28 cellular contexts compared by ENCODE assay signal in the genomic region with DNA sequence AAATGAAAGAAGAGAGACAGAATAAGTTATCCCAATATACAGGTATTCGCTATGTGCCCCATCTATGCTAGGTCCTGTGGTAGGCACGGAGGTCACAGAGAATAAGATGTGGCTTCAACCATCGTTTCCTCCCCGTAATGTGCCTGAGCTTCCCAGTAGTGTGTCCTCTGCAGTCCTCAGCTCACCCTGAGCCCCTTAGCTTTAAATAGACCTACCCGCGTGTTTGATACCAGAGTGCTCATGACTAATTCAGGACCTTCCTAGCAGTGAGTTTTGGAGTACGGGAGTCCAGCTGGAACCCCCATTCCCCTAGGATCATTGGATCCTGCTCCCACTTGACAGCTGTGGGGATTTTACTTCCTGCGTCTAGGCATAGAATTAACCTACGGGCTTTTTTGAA. TPM values are rescaled to one million over a fixed set of nuclear protein-coding genes. Genes with fewer than 3 reads are reported as not detected.
A peak's percentile ranks its signal among the peaks of the same experiment; 100 is the strongest.
DNase-seq lines count a peak whose midpoint lies in the region; ATAC-seq, FAIRE-seq and TF ChIP-seq lines count a peak whose summit lies in the region.
"Had no signal": no experiment of that assay in that cellular context is flagged by ENCODE, and none has a peak within 500 bp of the region (broad histone marks: within the 10 kb centered on the region; RNA-seq: fewer than 3 reads in every experiment).

No MANE protein-coding gene starts in this region.

- H2BK120ac ChIP-seq in H1 (replicated peaks; ENCODE audit: low read depth, low read length) (no peak overlapping the region), trophoblast cell (ENCODE audit: insufficient read depth, low read length, poor library complexity) (no peak overlapping the region)

- no peak overlapping the region for H3K9ac ChIP-seq in OCI-LY3 (ENCODE audit: low read length)
- no peak overlapping the region for H3K9ac ChIP-seq in H1 (replicated peaks in 1 of 4; ENCODE audit: extremely low read depth in 1 of 4, low read depth in 3 of 4, low read length in 3 of 4)
- peak overlapping the region; percentile 72 for H3K9ac ChIP-seq in trophoblast cell (ENCODE audit: low read length)
- H3K9ac ChIP-seq: BLaER1 had no signal

- CTCF ChIA-PET in H1 (lab: Charles Lee; ENCODE audit: partially characterized antibody): interaction anchor here (0.8 kb wide), 1 partner anchor 46 kb away, joined by 3 read pairs; no protein-coding TSS in a partner anchor

- H3K79me2 ChIP-seq in OCI-LY3 (ENCODE audit: low read length) (no peaks in the 10 kb centered on the region), H1 (ENCODE audit: control insufficient read depth in 1 of 2, insufficient read depth in 2 of 2, low read length in 2 of 2) (no peaks in the 10 kb centered on the region), trophoblast cell (ENCODE audit: control insufficient read depth, insufficient read depth, low read length, poor library complexity) (no peaks in the 10 kb centered on the region)

- no peaks in the 10 kb centered on the region for H3K9me3 Mint-ChIP-seq in stimulated activated naive CD8-positive, alpha-beta T cell treated with anti-CD3 and anti-CD28 coated beads, Interleukin-15, amount 100 ng/mL, for 72 hours

- no peaks in the 10 kb centered on the region for H3K9me3 ChIP-seq in OCI-LY3 (ENCODE audit: insufficient read depth, low read length)
- no peaks in the 10 kb centered on the region for H3K9me3 ChIP-seq in H1 (ENCODE audit: insufficient read depth in 2 of 2, low read depth in 1 of 2, low read length in 1 of 2)
- no peaks in the 10 kb centered on the region for H3K9me3 ChIP-seq in trophoblast cell (ENCODE audit: insufficient read depth, low read depth, low read length)
- H3K9me3 ChIP-seq: BE2C, BLaER1 had no signal

- no peaks in the 10 kb centered on the region for H3K4me1 Mint-ChIP-seq in stimulated activated naive CD8-positive, alpha-beta T cell treated with anti-CD3 and anti-CD28 coated beads, Interleukin-15, amount 100 ng/mL, for 72 hours
- H3K4me1 Mint-ChIP-seq: CD14-positive monocyte; CD4-positive, alpha-beta memory T cell; CD4-positive, CD25-positive, alpha-beta regulatory T cell; CD8-positive, alpha-beta memory T cell had no signal

- H3K4me2 ChIP-seq in OCI-LY3 (ENCODE audit: low read length) (peak overlapping the region; percentile 39), H1 (ENCODE audit: insufficient read depth in 1 of 2, low read depth in 2 of 2, low read length in 2 of 2) (no peak overlapping the region), trophoblast cell (ENCODE audit: low read length) (no peak overlapping the region)
- H3K4me2 ChIP-seq: BLaER1 had no signal

- H4K20me1 ChIP-seq in OCI-LY3 (ENCODE audit: insufficient read depth, low read length): no peaks in the 10 kb centered on the region
- no peaks in the 10 kb centered on the region for H4K20me1 ChIP-seq in H1 (replicated peaks in 1 of 2; ENCODE audit: control insufficient read depth in 1 of 2, insufficient read depth in 2 of 2, low read length in 2 of 2)
- H4K20me1 ChIP-seq: BLaER1 had no signal

- no peak overlapping the region for H2BK20ac ChIP-seq in H1 (ENCODE audit: low read length)

- H2AK5ac ChIP-seq in H1 (ENCODE audit: low read depth, low read length) (peak overlapping the region; percentile 24; the same call in 1 of the 2 replicates), trophoblast cell (ENCODE audit: low read length) (no peak overlapping the region)

- H3K27ac ChIP-seq in OCI-LY3 (ENCODE audit: low read length) (no peak overlapping the region), H1 (ENCODE audit: low read depth, low read length) (no peak overlapping the region), trophoblast cell (ENCODE audit: low read depth, low read length) (no peak overlapping the region)
- H3K27ac ChIP-seq: BLaER1 had no signal

- TF ChIP-seq POLR2A in H1 (IDR thresholded peaks at IDR 0.05; ENCODE audit: control extremely low read depth in 1 of 2, low read depth in 2 of 2, low read length in 2 of 2): no peak

- POLR2A ChIA-PET in H1 (lab: Charles Lee; ENCODE audit: partially characterized antibody): no interaction called here

- H2BK5ac ChIP-seq in H1 (ENCODE audit: low read depth, low read length): no peak overlapping the region
- no peak overlapping the region for H2BK5ac ChIP-seq in trophoblast cell (ENCODE audit: low read depth, low read length, poor library complexity)

- no peak overlapping the region for H3K4ac ChIP-seq in H1 (replicated peaks; ENCODE audit: insufficient read length, low read depth, low read length)
- no peak overlapping the region for H3K4ac ChIP-seq in trophoblast cell (ENCODE audit: low read depth, low read length)

- no peak for FAIRE-seq in H1 (lab: Jason Lieb, UNC)
- FAIRE-seq: A204.1, GM12878, GM12892, GM18507 had no signal

- no peak overlapping the region for H4K91ac ChIP-seq in H1 (replicated peaks; ENCODE audit: insufficient read length, low read length)
- no peak overlapping the region for H4K91ac ChIP-seq in trophoblast cell (ENCODE audit: low read depth, low read length)

- H3K23ac ChIP-seq in H1 (ENCODE audit: insufficient read length) (no peak overlapping the region), trophoblast cell (ENCODE audit: low read length) (no peak overlapping the region)

- H3K79me1 ChIP-seq in H1 (ENCODE audit: low read depth, low read length) (no peaks in the 10 kb centered on the region), trophoblast cell (ENCODE audit: low read length) (no peaks in the 10 kb centered on the region)

- no peak overlapping the region for H3K4me3 ChIP-seq in OCI-LY3 (ENCODE audit: low read length)
- no peak overlapping the region for H3K4me3 ChIP-seq in H1 (ENCODE audit: extremely low read depth in 1 of 4, insufficient read depth in 2 of 4, low read depth in 3 of 4, low read length in 4 of 4)
- no peak overlapping the region for H3K4me3 ChIP-seq in trophoblast cell (ENCODE audit: low read depth, low read length)
- H3K4me3 ChIP-seq: BLaER1, GM12878 had no signal

- no peaks in the 10 kb centered on the region for H3K36me3 ChIP-seq in OCI-LY3 (replicated peaks; ENCODE audit: low read depth, low read length)
- H3K36me3 ChIP-seq in H1 (ENCODE audit: control insufficient read depth in 2 of 4, insufficient read depth in 4 of 4, low read length in 3 of 4): no peaks in the 10 kb centered on the region
- H3K36me3 ChIP-seq in trophoblast cell (ENCODE audit: control insufficient read depth in 1 of 2, insufficient read depth in 2 of 2, low read length in 2 of 2): no peaks in the 10 kb centered on the region
- H3K36me3 ChIP-seq: BE2C, BLaER1 had no signal

- H2BK12ac ChIP-seq in H1 (ENCODE audit: low read depth, low read length): no peak overlapping the region
- H2BK12ac ChIP-seq in trophoblast cell (ENCODE audit: low read length): no peak overlapping the region

- no peak for DNase-seq in H1 (ENCODE audit: low read depth in 1 of 2, low spot score in 2 of 2)
- no peak for DNase-seq in trophoblast cell
- DNase-seq in stimulated activated naive CD8-positive, alpha-beta T cell treated with anti-CD3 and anti-CD28 coated beads, Interleukin-15, amount 100 ng/mL, for 72 hours: no peak
- DNase-seq: 8988T; ACHN; BE2C; C1 segment of cervical spinal cord; CD4-positive, alpha-beta memory T cell; CD4-positive, CD25-positive, alpha-beta regulatory T cell; CD8-positive, alpha-beta memory T cell; COR-L47; DMS 273 treated with DMSO at 0.1 percent for 48 hours; DMS153; DMS53; DMS79; DND-41; EL; GDM1 had no signal

- 86% methylated on average over 9 of the region's 9 CpGs; no CpG with 5 or more reads in 1 of the 2 experiments for WGBS in H1 (ENCODE audit: extremely low coverage in 1 of 2, insufficient coverage in 1 of 2, insufficient read length in 1 of 2, insufficient replicate concordance in 2 of 2, low coverage in 1 of 2, low lambda C conversion rate in 2 of 2, missing lambda C conversion rate in 1 of 2), 2 experiments
- WGBS in trophoblast cell (ENCODE audit: extremely low coverage, insufficient coverage, insufficient read length): no CpG with 5 or more reads among the region's 9 CpGs

- H3K23me2 ChIP-seq in H1 (ENCODE audit: low read depth, low read length): no peaks in the 10 kb centered on the region; the same call in 1 of the 2 replicates

- peaks cover 14% of the 10 kb centered on the region for H3K4me1 ChIP-seq in OCI-LY3 (ENCODE audit: low read length)
- peaks cover 0 to 2% (median 0%) of the 10 kb centered on the region in 4 experiments; a peak in 1 of 7 replicates for H3K4me1 ChIP-seq in H1 (replicated peaks in 1 of 4; ENCODE audit: control insufficient read depth in 3 of 4, insufficient read depth in 4 of 4, low read length in 3 of 4)
- no peaks in the 10 kb centered on the region for H3K4me1 ChIP-seq in trophoblast cell (ENCODE audit: control insufficient read depth in 1 of 2, insufficient read depth in 2 of 2, low read length in 2 of 2)
- H3K4me1 ChIP-seq: BE2C, BLaER1 had no signal

- peaks cover 26% of the 10 kb centered on the region for H3K27me3 Mint-ChIP-seq in stimulated activated naive CD8-positive, alpha-beta T cell treated with anti-CD3 and anti-CD28 coated beads, Interleukin-15, amount 100 ng/mL, for 72 hours
- H3K27me3 Mint-ChIP-seq: CD4-positive, CD25-positive, alpha-beta regulatory T cell had no signal

- TF ChIP-seq RAD21 in H1 (IDR thresholded peaks at IDR 0.05 in 1 of 2, conservative IDR thresholded peaks at IDR 0.05 in 1 of 2; ENCODE audit: low read depth in 2 of 2, low read length in 2 of 2): no peak

- no peak overlapping the region for H3K14ac ChIP-seq in H1 (ENCODE audit: insufficient read length)
- H3K14ac ChIP-seq in trophoblast cell (ENCODE audit: low read length): no peak overlapping the region

- ATAC-seq in stimulated activated naive CD8-positive, alpha-beta T cell treated with anti-CD3 and anti-CD28 coated beads, Interleukin-15, amount 100 ng/mL, for 72 hours: no peak
- no peak for ATAC-seq in GM21447 (IDR thresholded peaks at IDR 0.05; ENCODE audit: unreplicated experiment)
- ATAC-seq: GM12878 had no signal

- H2BK15ac ChIP-seq in H1 (ENCODE audit: low read length): no peak overlapping the region

- H4K8ac ChIP-seq in H1 (ENCODE audit: extremely low read depth, insufficient read depth, low read length) (no peak overlapping the region), trophoblast cell (ENCODE audit: low read depth, low read length) (no peak overlapping the region)

- TF ChIP-seq EP300 in H1 (IDR thresholded peaks at IDR 0.05; ENCODE audit: borderline replicate concordance in 1 of 2, low read depth in 2 of 2, low read length in 2 of 2): no peak

- no peak overlapping the region for H3K4me3 Mint-ChIP-seq in stimulated activated naive CD8-positive, alpha-beta T cell treated with anti-CD3 and anti-CD28 coated beads, Interleukin-15, amount 100 ng/mL, for 72 hours
- H3K4me3 Mint-ChIP-seq: CD14-positive monocyte; CD4-positive, alpha-beta memory T cell; CD4-positive, CD25-positive, alpha-beta regulatory T cell; CD8-positive, alpha-beta memory T cell had no signal

- H4K5ac ChIP-seq in H1 (ENCODE audit: insufficient read length, low read depth, low read length): no peak overlapping the region

- no peak overlapping the region for H4K12ac ChIP-seq in trophoblast cell (ENCODE audit: low read depth, low read length)

- H3K18ac ChIP-seq in H1 (ENCODE audit: extremely low read depth, low read length) (no peak overlapping the region), trophoblast cell (ENCODE audit: low read length) (no peak overlapping the region)

- TF ChIP-seq CTCF in OCI-LY3 (IDR thresholded peaks at IDR 0.05; ENCODE audit: low read depth, low read length) (no peak), H1 (IDR thresholded peaks at IDR 0.05; ENCODE audit: control extremely low read depth in 1 of 3, insufficient read depth in 1 of 3, low read depth in 1 of 3, low read length in 3 of 3) (no peak)

- H3K27me3 ChIP-seq in OCI-LY3 (ENCODE audit: low read depth, low read length): peaks cover 27% of the 10 kb centered on the region
- H3K27me3 ChIP-seq in H1 (replicated peaks in 1 of 4; ENCODE audit: control insufficient read depth in 3 of 4, extremely low read depth in 1 of 4, insufficient read depth in 3 of 4, low read length in 3 of 4): no peaks in the 10 kb centered on the region; a peak in 1 of 7 replicates
- H3K27me3 ChIP-seq in trophoblast cell (ENCODE audit: insufficient read depth, low read length): no peaks in the 10 kb centered on the region
- H3K27me3 ChIP-seq: BE2C, BLaER1 had no signal

- H3K27ac Mint-ChIP-seq in stimulated activated naive CD8-positive, alpha-beta T cell treated with anti-CD3 and anti-CD28 coated beads, Interleukin-15, amount 100 ng/mL, for 72 hours: no peak overlapping the region
- H3K27ac Mint-ChIP-seq: CD14-positive monocyte; CD4-positive, alpha-beta memory T cell; CD4-positive, CD25-positive, alpha-beta regulatory T cell; CD8-positive, alpha-beta memory T cell had no signal

- no peak overlapping the region for H3K56ac ChIP-seq in H1 (replicated peaks; ENCODE audit: insufficient read length, low read depth, low read length)

- H2AFZ ChIP-seq in OCI-LY3 (ENCODE audit: low read depth, low read length): no peak overlapping the region
- no peak overlapping the region for H2AFZ ChIP-seq in H1 (ENCODE audit: low read length)
- no peak overlapping the region for H2AFZ ChIP-seq in trophoblast cell (ENCODE audit: insufficient read depth, low read length, poor library complexity)

RNA-seq across cellular contexts. Expression of gene SYN3, which starts 37.5 kb away (rescaled TPM):
- total RNA-seq in H1 (2021; fragmentation: NEBNext Ultra II Directional; extraction: Animal tissue kit (Norgen Biotek cat#: 25700)): 20.4 and 21.8 TPM in 2 replicates
- polyA plus RNA-seq in H1 (2011; rRNA removed): 12.0 and 20.3 TPM in 2 replicates
- 8.6 TPM for polyA plus RNA-seq in H1 (2011; cell fraction: cytosol; rRNA removed)
- polyA plus RNA-seq in H1 (2011; cell fraction: nucleus; rRNA removed): 48.1 TPM
- 10.1 to 16.8 TPM (median 13.1 TPM) in 4 replicates for polyA plus RNA-seq in H1 (2012, experiment 1 of 2)
- 5.4 TPM for polyA plus RNA-seq in H1 (2012, experiment 2 of 2)
- 5.1 TPM for polyA plus RNA-seq in H1 (2013, experiment 1 of 2)
- polyA plus RNA-seq in H1 (2013, experiment 2 of 2): 4.9 TPM
- polyA minus RNA-seq in H1 (2011; rRNA and poly(A)+ RNA removed): 61.7 and 77.8 TPM in 2 replicates
- 21.0 TPM for polyA minus RNA-seq in H1 (2011; cell fraction: cytosol; rRNA and poly(A)+ RNA removed)
- 156 TPM for polyA minus RNA-seq in H1 (2011; cell fraction: nucleus; rRNA and poly(A)+ RNA removed)
- 0.97 and 1.3 TPM in 2 replicates for polyA plus RNA-seq in trophoblast cell (2013)
- total RNA-seq: CD4-positive, alpha-beta memory T cell; CD4-positive, CD25-positive, alpha-beta regulatory T cell; CD8-positive, alpha-beta memory T cell; G401; GM12878 had no signal
- polyA plus RNA-seq: AG04450; CD14-positive monocyte; CD4-positive, alpha-beta memory T cell; CD4-positive, CD25-positive, alpha-beta regulatory T cell; CD8-positive, alpha-beta memory T cell; GM12878 had no signal
